ENCODE assay signal across 9 cellular contexts in genomic region chr6:134979142-134979541, GRCh38. TPM values are rescaled to one million over a fixed set of nuclear protein-coding genes. Genes with fewer than 3 reads are reported as not detected.
A peak's percentile ranks its signal among the peaks of the same experiment; 100 is the strongest.
DNase-seq lines count a peak whose midpoint lies in the region; ATAC-seq and TF ChIP-seq lines count a peak whose summit lies in the region.
"Had no signal": no experiment of that assay in that cellular context is flagged by ENCODE, and none has a peak within 500 bp of the region (broad histone marks: within the 10 kb centered on the region; RNA-seq: fewer than 3 reads in every experiment).

No MANE protein-coding gene starts in this region.

- peaks cover 58% of the 10 kb centered on the region for H3K4me1 Mint-ChIP-seq in activated CD8-positive, alpha-beta memory T cell treated with anti-CD3 and anti-CD28 coated beads, Interleukin-2, amount 10 ng/mL, durations not matched to agents 7 days and 5 days
- H3K4me1 Mint-ChIP-seq in activated CD8-positive, alpha-beta T cell treated with anti-CD3 and anti-CD28 coated beads for 36 hours (ENCODE audit: low read depth) = peaks cover 54% of the 10 kb centered on the region

- H3K36me3 Mint-ChIP-seq in activated CD8-positive, alpha-beta memory T cell treated with anti-CD3 and anti-CD28 coated beads, Interleukin-2, amount 10 ng/mL, durations not matched to agents 7 days and 5 days = peaks cover 69% of the 10 kb centered on the region
- H3K36me3 Mint-ChIP-seq in activated CD8-positive, alpha-beta T cell treated with anti-CD3 and anti-CD28 coated beads for 36 hours (ENCODE audit: low read depth) = peaks cover 72% of the 10 kb centered on the region

- peaks cover 3 to 5% of the 10 kb centered on the region in 2 donors for H3K36me3 ChIP-seq in thyroid gland

- DNase-seq in activated CD8-positive, alpha-beta memory T cell treated with anti-CD3 and anti-CD28 coated beads, Interleukin-2, amount 10 ng/mL, durations not matched to agents 7 days and 5 days = peak; percentile 81
- DNase-seq in activated CD8-positive, alpha-beta memory T cell treated with anti-CD3 and anti-CD28 coated beads, Interleukin-2, amount 50 U/mL, for 4 hours = no peak
- DNase-seq in activated CD8-positive, alpha-beta T cell treated with anti-CD3 and anti-CD28 coated beads for 36 hours = peak; percentile 77
- peak; percentile 45 for DNase-seq in stimulated activated naive CD8-positive, alpha-beta T cell treated with anti-CD3 and anti-CD28 coated beads, Interleukin-15, Interleukin-2, amounts not matched to agents 100 U/mL and 50 U/mL, for 24 hours
- DNase-seq in thyroid gland (no peak), NCI-H187 treated with DMSO at 0.1 percent for 48 hours (lab: John Stamatoyannopoulos, UW) (no peak), DMS114 treated with DMSO at 0.1 percent for 48 hours (lab: John Stamatoyannopoulos, UW; ENCODE audit: unreplicated experiment) (no peak)
- DNase-seq: SJCRH30 had no signal

- H3K4me3 Mint-ChIP-seq in activated CD8-positive, alpha-beta memory T cell treated with anti-CD3 and anti-CD28 coated beads, Interleukin-2, amount 10 ng/mL, durations not matched to agents 7 days and 5 days = peak overlapping the region; percentile 46
- no peak overlapping the region for H3K4me3 Mint-ChIP-seq in activated CD8-positive, alpha-beta T cell treated with anti-CD3 and anti-CD28 coated beads for 36 hours

- intact Hi-C loops in activated CD8-positive, alpha-beta T cell treated with anti-CD3 and anti-CD28 coated beads for 36 hours (cut with micrococcal nuclease) = loop anchor here (5.0 kb wide), 1 partner anchor 343 kb away; no protein-coding TSS in a partner anchor
- intact Hi-C loops in thyroid gland (cut with DNase I) = no loop called here

- POLR2A ChIA-PET in activated CD8-positive, alpha-beta T cell treated with anti-CD3 and anti-CD28 coated beads for 36 hours (lab: Charles Lee) = interaction anchor here (0.7 kb wide), 1 partner anchor 35 kb away, joined by 3 read pairs; no protein-coding TSS in a partner anchor

- H3K4me1 ChIP-seq in thyroid gland = no peaks in the 10 kb centered on the region
- H3K4me1 ChIP-seq: SJCRH30 had no signal

- H3K27ac ChIP-seq in thyroid gland = no peak overlapping the region
- H3K27ac ChIP-seq: SJCRH30 had no signal

- H3K27ac Mint-ChIP-seq in activated CD8-positive, alpha-beta memory T cell treated with anti-CD3 and anti-CD28 coated beads, Interleukin-2, amount 10 ng/mL, durations not matched to agents 7 days and 5 days = peak overlapping the region; percentile 90
- peak overlapping the region; percentile 73 for H3K27ac Mint-ChIP-seq in activated CD8-positive, alpha-beta T cell treated with anti-CD3 and anti-CD28 coated beads for 36 hours

- peaks cover 16% of the 10 kb centered on the region for H3K9me3 Mint-ChIP-seq in activated CD8-positive, alpha-beta memory T cell treated with anti-CD3 and anti-CD28 coated beads, Interleukin-2, amount 10 ng/mL, durations not matched to agents 7 days and 5 days (ENCODE audit: low read depth)
- no peaks in the 10 kb centered on the region for H3K9me3 Mint-ChIP-seq in activated CD8-positive, alpha-beta T cell treated with anti-CD3 and anti-CD28 coated beads for 36 hours

- H3K9me3 ChIP-seq in thyroid gland = no peaks in the 10 kb centered on the region
- H3K9me3 ChIP-seq: SJCRH30 had no signal

- TF ChIP-seq POLR2A in thyroid gland (IDR thresholded peaks at IDR 0.05) = no peak

- H3K27me3 Mint-ChIP-seq in activated CD8-positive, alpha-beta memory T cell treated with anti-CD3 and anti-CD28 coated beads, Interleukin-2, amount 10 ng/mL, durations not matched to agents 7 days and 5 days = no peaks in the 10 kb centered on the region
- no peaks in the 10 kb centered on the region for H3K27me3 Mint-ChIP-seq in activated CD8-positive, alpha-beta T cell treated with anti-CD3 and anti-CD28 coated beads for 36 hours

- no peaks in the 10 kb centered on the region for H3K27me3 ChIP-seq in thyroid gland
- H3K27me3 ChIP-seq: SJCRH30 had no signal

- peak; percentile 84 for ATAC-seq in activated CD8-positive, alpha-beta memory T cell treated with anti-CD3 and anti-CD28 coated beads, Interleukin-2, amount 10 ng/mL, durations not matched to agents 7 days and 5 days
- peak; percentile 94 for ATAC-seq in HG02938 (IDR thresholded peaks at IDR 0.05; ENCODE audit: unreplicated experiment)
- ATAC-seq in activated CD8-positive, alpha-beta T cell treated with anti-CD3 and anti-CD28 coated beads for 36 hours = peak; percentile 86
- ATAC-seq in stimulated activated naive CD8-positive, alpha-beta T cell treated with anti-CD3 and anti-CD28 coated beads, Interleukin-15, Interleukin-2, amounts not matched to agents 100 U/mL and 50 U/mL, for 24 hours = peak; percentile 90

- no peak overlapping the region for H3K4me3 ChIP-seq in thyroid gland (replicated peaks in 1 of 3)
- H3K4me3 ChIP-seq: SJCRH30 had no signal

- CTCF ChIA-PET in activated CD8-positive, alpha-beta memory T cell treated with anti-CD3 and anti-CD28 coated beads, Interleukin-2, amount 10 ng/mL, durations not matched to agents 7 days and 5 days (lab: Charles Lee) = no interaction called here
- CTCF ChIA-PET in activated CD8-positive, alpha-beta T cell treated with anti-CD3 and anti-CD28 coated beads for 36 hours (lab: Charles Lee) = no interaction called here

- 95 to 96% methylated on average over 6 of the region's 6 CpGs for WGBS in thyroid gland, 2 donors

- TF ChIP-seq CTCF in activated CD8-positive, alpha-beta T cell treated with anti-CD3 and anti-CD28 coated beads for 36 hours (IDR thresholded peaks at IDR 0.05) = no peak
- no peak for TF ChIP-seq CTCF in thyroid gland (IDR thresholded peaks at IDR 0.05)

RNA-seq across cellular contexts. Expression of gene ALDH8A1, which starts 29.2 kb away (rescaled TPM):
- total RNA-seq in activated CD8-positive, alpha-beta memory T cell treated with anti-CD3 and anti-CD28 coated beads, Interleukin-2, amount 10 ng/mL, durations not matched to agents 7 days and 5 days = 1 to 10 TPM in 1 of 2 experiments, under 1 TPM in 1; 0.84 to 2.5 TPM
- 1 to 10 TPM; 1.2 to 1.6 TPM for total RNA-seq in activated CD8-positive, alpha-beta T cell treated with anti-CD3 and anti-CD28 coated beads for 36 hours
- under 1 TPM in 3 of 4 donors, not detected in 1; 0.13 to 0.54 (median 0.33) TPM for total RNA-seq in thyroid gland

Comparison
In these comparisons a context has a peak if more than half of its experiments do, and no peak if none do; other contexts are left out.
1. DNase-seq: peak in activated CD8-positive, alpha-beta memory T cell treated with anti-CD3 and anti-CD28 coated beads, Interleukin-2, amount 10 ng/mL, durations not matched to agents 7 days and 5 days (single experiment), activated CD8-positive, alpha-beta T cell treated with anti-CD3 and anti-CD28 coated beads for 36 hours (single experiment) and stimulated activated naive CD8-positive, alpha-beta T cell treated with anti-CD3 and anti-CD28 coated beads, Interleukin-15, Interleukin-2, amounts not matched to agents 100 U/mL and 50 U/mL, for 24 hours (single experiment); none in activated CD8-positive, alpha-beta memory T cell treated with anti-CD3 and anti-CD28 coated beads, Interleukin-2, amount 50 U/mL, for 4 hours (single experiment), thyroid gland (0 of 2), NCI-H187 treated with DMSO at 0.1 percent for 48 hours (single experiment) and DMS114 treated with DMSO at 0.1 percent for 48 hours (single experiment).
2. Peak in every context shown above with its lines, with median percentiles within 50 percentile points of each other: ATAC-seq.